In genomic region chr11:117807482-117808272, GRCh38 we compare ENCODE assay signal across 9 cellular contexts. TPM values are rescaled to one million over a fixed set of nuclear protein-coding genes. Genes with fewer than 3 reads are reported as not detected.
DNase-seq lines count a peak whose midpoint lies in the region; ATAC-seq, FAIRE-seq and TF ChIP-seq lines count a peak whose summit lies in the region.
"Had no signal": no experiment of that assay in that cellular context is flagged by ENCODE, and none has a peak within 500 bp of the region (broad histone marks: within the 10 kb centered on the region; RNA-seq: fewer than 3 reads in every experiment).

No MANE protein-coding gene starts in this region.

- peaks cover 5% of the 10 kb centered on the region for H3K27me3 ChIP-seq in bronchial epithelial cell (ENCODE audit: control insufficient read depth, insufficient read depth, low read length)

- TF ChIP-seq CTCF in WI38 (IDR thresholded peaks at IDR 0.05; ENCODE audit: low read depth, low read length): peak; percentile 89
- TF ChIP-seq CTCF in bronchial epithelial cell (IDR thresholded peaks at IDR 0.05; ENCODE audit: insufficient read depth, low read length, severe bottlenecking): peak; percentile 80
- peak; percentile 91 for TF ChIP-seq CTCF in kidney (IDR thresholded peaks at IDR 0.05; ENCODE audit: borderline replicate concordance, extremely low read depth, insufficient read depth)

- ATAC-seq in GM18498 (IDR thresholded peaks at IDR 0.05; ENCODE audit: unreplicated experiment): no peak

- no peak overlapping the region for H3K4me3 ChIP-seq in WI38 (ENCODE audit: low read depth, low read length)
- H3K4me3 ChIP-seq in bronchial epithelial cell (ENCODE audit: low read depth, low read length): no peak overlapping the region
- H3K4me3 ChIP-seq in kidney (ENCODE audit: low read length in 2 of 2): no peak overlapping the region
- H3K4me3 ChIP-seq: BLaER1 treated with 17β-estradiol and CSF1 and Interleukin-3, amounts not matched to agents 10 nM and 100 nM had no signal

- intact Hi-C loops in kidney (cut with DNase I): no loop called here

- peaks cover 0 to 5% of the 10 kb centered on the region in 2 donors for H3K4me1 ChIP-seq in kidney (ENCODE audit: control insufficient read depth in 1 of 2, insufficient read depth in 1 of 2, low read depth in 1 of 2, low read length in 2 of 2)

- FAIRE-seq in bronchial epithelial cell (lab: Jason Lieb, UNC) (no peak), kidney (lab: Jason Lieb, UNC) (no peak)

- no peak overlapping the region for H3K27ac ChIP-seq in kidney (ENCODE audit: low read depth in 2 of 2, low read length in 2 of 2)
- H3K27ac ChIP-seq: BLaER1 treated with 17β-estradiol and CSF1 and Interleukin-3, amounts not matched to agents 10 nM and 100 nM had no signal

- no peaks in the 10 kb centered on the region for H3K9me3 ChIP-seq in kidney (ENCODE audit: control insufficient read depth in 1 of 2, low read length in 2 of 2)
- H3K9me3 ChIP-seq: BLaER1 treated with 17β-estradiol and CSF1 and Interleukin-3, amounts not matched to agents 10 nM and 100 nM had no signal

- H3K36me3 ChIP-seq in bronchial epithelial cell (ENCODE audit: control insufficient read depth, insufficient read depth, low read length) (no peaks in the 10 kb centered on the region), kidney (ENCODE audit: control insufficient read depth in 1 of 2, insufficient read depth in 2 of 2, low read length in 2 of 2) (peaks cover 0 to 3% of the 10 kb centered on the region in 2 donors)
- H3K36me3 ChIP-seq: BLaER1 treated with 17β-estradiol and CSF1 and Interleukin-3, amounts not matched to agents 10 nM and 100 nM had no signal

- no peak overlapping the region for H3K9ac ChIP-seq in kidney (ENCODE audit: low read length in 2 of 2)
- H3K9ac ChIP-seq: BLaER1 treated with 17β-estradiol and CSF1 and Interleukin-3, amounts not matched to agents 10 nM and 100 nM had no signal

- DNase-seq in NCI-H2029 (lab: John Stamatoyannopoulos, UW): peak; percentile 50
- DNase-seq in NCI-H2029 treated with DMSO at 0.1 percent for 48 hours (lab: John Stamatoyannopoulos, UW): no peak
- peak; percentile 54 for DNase-seq in NCI-H128 (lab: John Stamatoyannopoulos, UW; ENCODE audit: unreplicated experiment)
- peak; percentile 35 for DNase-seq in bronchial epithelial cell (ENCODE audit: low read depth)
- DNase-seq in kidney: peak; percentile 90
- DNase-seq in stimulated activated CD4-positive, alpha-beta T cell treated with anti-CD3 and anti-CD28 coated beads, Interleukin-1b, Interleukin-23, amount 100 ng/mL, for 48 hours: peak; percentile 70

RNA-seq across cellular contexts. Expression of gene DSCAML1, which starts 10.7 kb away (rescaled TPM):
- total RNA-seq in bronchial epithelial cell: under 0.01 TPM in 1 of 2 replicates, not detected in the other
- 17.3 TPM for total RNA-seq in kidney
- 0.95 TPM for polyA plus RNA-seq in kidney (ENCODE audit: insufficient read depth, low read depth, low replicate concordance)

RNA-seq across cellular contexts. Expression of gene FXYD2, which starts 16.9 kb away (rescaled TPM):
- total RNA-seq in bronchial epithelial cell: not detected in 2 replicates
- total RNA-seq in kidney: 2,527 TPM
- 9,664 TPM for polyA plus RNA-seq in kidney (ENCODE audit: insufficient read depth, low read depth, low replicate concordance)

Comparison
In these comparisons a context has a peak if more than half of its experiments do, and no peak if none do; other contexts are left out.
1. RNA of gene DSCAML1, which starts 10.7 kb away (total RNA-seq): 17.3 TPM in kidney (single experiment); under 0.01 TPM in bronchial epithelial cell; every median in the first group is over 10 times any median in the second.
2. RNA of gene FXYD2, which starts 16.9 kb away (total RNA-seq): 2,527 TPM in kidney (single experiment); not detected in bronchial epithelial cell; every median in the first group is over 1,000 times any median in the second.
3. Peak in every context shown above with its lines, with median percentiles within 50 percentile points of each other: CTCF ChIP-seq.